In the genomic region with DNA sequence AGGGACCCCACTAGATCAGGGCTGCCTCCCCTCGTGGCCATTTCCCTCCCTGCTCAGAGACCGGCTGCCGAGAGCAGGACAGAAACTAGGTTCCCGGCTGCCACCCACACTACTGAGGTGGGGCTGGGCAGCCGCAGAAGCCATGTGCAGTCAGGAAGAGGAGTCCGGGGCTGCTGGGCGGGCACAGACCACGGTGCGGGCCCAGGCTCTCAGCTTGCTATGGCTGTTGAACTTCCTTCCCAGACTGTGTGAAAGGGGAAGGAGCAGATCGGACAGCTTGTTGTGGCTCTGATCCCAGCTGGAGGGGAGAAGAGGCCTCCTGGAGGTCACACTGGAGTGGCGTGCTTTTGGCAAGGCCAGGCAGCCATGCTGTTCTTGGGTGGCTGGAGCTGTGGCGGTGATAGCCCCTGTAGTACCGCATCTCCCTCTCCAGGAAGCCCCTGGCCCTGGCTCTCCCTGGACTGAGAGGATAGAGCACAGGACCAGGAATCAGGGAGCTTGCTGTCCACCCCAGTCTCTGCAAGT, we compare ENCODE assay signal across 8 cellular contexts. TPM values are rescaled to one million over a fixed set of nuclear protein-coding genes. Genes with fewer than 3 reads are reported as not detected.
DNase-seq lines count a peak whose midpoint lies in the region; ATAC-seq and TF ChIP-seq lines count a peak whose summit lies in the region.

No MANE protein-coding gene starts in this region.

- H3K4me3 ChIP-seq in fibroblast of the aortic adventitia (ENCODE audit: low read depth, low read length), result no peak overlapping the region

- H3K27ac Mint-ChIP-seq in activated CD4-positive, alpha-beta T cell treated with anti-CD3 and anti-CD28 coated beads, Interleukin-2, amount 10 ng/mL, durations not matched to agents 7 days and 5 days, result peak overlapping the region; percentile 85

- H3K9me3 Mint-ChIP-seq in activated CD4-positive, alpha-beta T cell treated with anti-CD3 and anti-CD28 coated beads, Interleukin-2, amount 10 ng/mL, durations not matched to agents 7 days and 5 days, result no peaks in the 10 kb centered on the region

- peak; percentile 71 for ATAC-seq in HG02884 (IDR thresholded peaks at IDR 0.05; ENCODE audit: unreplicated experiment)
- ATAC-seq in sciatic nerve, result peak; percentile 82
- no peak for ATAC-seq in HG03342 (IDR thresholded peaks at IDR 0.05; ENCODE audit: unreplicated experiment)
- no peak for ATAC-seq in GM18868 (IDR thresholded peaks at IDR 0.05; ENCODE audit: unreplicated experiment)

- DNase-seq in activated CD4-positive, alpha-beta T cell treated with anti-CD3 and anti-CD28 coated beads, Interleukin-2, amount 10 ng/mL, durations not matched to agents 7 days and 5 days, result no peak
- DNase-seq in fibroblast of the aortic adventitia (ENCODE audit: low read depth), result peak; percentile 44
- no peak for DNase-seq in sciatic nerve (ENCODE audit: low spot score)
- no peak for DNase-seq in superior temporal gyrus (ENCODE audit: extremely low spot score)
- DNase-seq in DMS79 treated with DMSO at 0.1 percent for 48 hours (lab: John Stamatoyannopoulos, UW), result no peak

- CTCF ChIA-PET in activated CD4-positive, alpha-beta T cell treated with anti-CD3 and anti-CD28 coated beads, Interleukin-2, amount 10 ng/mL, durations not matched to agents 7 days and 5 days (lab: Charles Lee), result interaction anchor here (1.0 to 1.7 kb wide), 4 partner anchors 10 to 21 kb away, joined by 3 to 8 read pairs (median 4); no protein-coding TSS in a partner anchor

- H3K27me3 Mint-ChIP-seq in activated CD4-positive, alpha-beta T cell treated with anti-CD3 and anti-CD28 coated beads, Interleukin-2, amount 10 ng/mL, durations not matched to agents 7 days and 5 days, result no peaks in the 10 kb centered on the region

- intact Hi-C loops in sciatic nerve (cut with DNase I), result no loop called here

- peaks cover 21% of the 10 kb centered on the region for H3K36me3 Mint-ChIP-seq in activated CD4-positive, alpha-beta T cell treated with anti-CD3 and anti-CD28 coated beads, Interleukin-2, amount 10 ng/mL, durations not matched to agents 7 days and 5 days (ENCODE audit: low read depth)

- no peak for TF ChIP-seq CTCF in fibroblast of the aortic adventitia (IDR thresholded peaks at IDR 0.05; ENCODE audit: insufficient read depth, low read length)

- peak overlapping the region; percentile 46 for H3K4me3 Mint-ChIP-seq in activated CD4-positive, alpha-beta T cell treated with anti-CD3 and anti-CD28 coated beads, Interleukin-2, amount 10 ng/mL, durations not matched to agents 7 days and 5 days

- POLR2A ChIA-PET in activated CD4-positive, alpha-beta T cell treated with anti-CD3 and anti-CD28 coated beads, Interleukin-2, amount 10 ng/mL, durations not matched to agents 7 days and 5 days (lab: Charles Lee), result interaction anchor here (0.6 kb wide), 1 partner anchor 16 kb away, joined by 5 read pairs; no protein-coding TSS in a partner anchor

- H3K4me1 Mint-ChIP-seq in activated CD4-positive, alpha-beta T cell treated with anti-CD3 and anti-CD28 coated beads, Interleukin-2, amount 10 ng/mL, durations not matched to agents 7 days and 5 days, result peaks cover 69% of the 10 kb centered on the region

RNA-seq across cellular contexts. Expression of gene HK1, which starts 56.8 kb away (rescaled TPM):
- total RNA-seq in activated CD4-positive, alpha-beta T cell treated with anti-CD3 and anti-CD28 coated beads, Interleukin-2, amount 10 ng/mL, durations not matched to agents 7 days and 5 days, result 100 to 1,000 TPM; 126 to 127 TPM
- total RNA-seq in fibroblast of the aortic adventitia (ENCODE audit: low replicate concordance) (84.1 and 98.2 TPM in 2 replicates), sciatic nerve (58.3 TPM)

Comparison
In these comparisons a context has a peak if more than half of its experiments do, and no peak if none do; other contexts are left out.
1. ATAC-seq: peak in HG02884 (single experiment) and sciatic nerve (single experiment); none in HG03342 (single experiment) and GM18868 (single experiment).